In genomic region chr9:111298831-111299603, GRCh38 we compare ENCODE assay signal across 8 cellular contexts. TPM values are rescaled to one million over a fixed set of nuclear protein-coding genes. Genes with fewer than 3 reads are reported as not detected.
DNase-seq lines count a peak whose midpoint lies in the region; ATAC-seq and TF ChIP-seq lines count a peak whose summit lies in the region.

No MANE protein-coding gene starts in this region.

- no peaks in the 10 kb centered on the region for H3K4me1 Mint-ChIP-seq in activated T-cell treated with anti-CD3 and anti-CD28 coated beads, Interleukin-2, amount 50 U/mL, for 72 hours (ENCODE audit: low read depth)
- no peaks in the 10 kb centered on the region for H3K4me1 Mint-ChIP-seq in activated T-cell treated with anti-CD3 and anti-CD28 coated beads, Interleukin-2, amount 50 U/mL, for 24 hours (ENCODE audit: low read depth)

- no peak overlapping the region for H3K4me3 Mint-ChIP-seq in activated T-cell treated with anti-CD3 and anti-CD28 coated beads, Interleukin-2, amount 50 U/mL, for 72 hours
- H3K4me3 Mint-ChIP-seq in activated T-cell treated with anti-CD3 and anti-CD28 coated beads, Interleukin-2, amount 50 U/mL, for 24 hours, result no peak overlapping the region

- DNase-seq in activated T-cell treated with anti-CD3 and anti-CD28 coated beads, Interleukin-2, amount 50 U/mL, for 72 hours, result no peak
- DNase-seq in activated T-cell treated with anti-CD3 and anti-CD28 coated beads, Interleukin-2, amount 50 U/mL, for 24 hours, result no peak
- DNase-seq in SHP77 (lab: John Stamatoyannopoulos, UW) (peak; percentile 34 to 47), myocyte (ENCODE audit: low read depth) (peak; percentile 76)
- DNase-seq in stimulated activated naive CD8-positive, alpha-beta T cell treated with anti-CD3 and anti-CD28 coated beads, Interleukin-15, Interleukin-2, amounts not matched to agents 100 U/mL and 50 U/mL, for 24 hours, result no peak

- H3K9me3 Mint-ChIP-seq in activated T-cell treated with anti-CD3 and anti-CD28 coated beads, Interleukin-2, amount 50 U/mL, for 72 hours, result peaks cover 0 to 3% of the 10 kb centered on the region in 2 donors
- no peaks in the 10 kb centered on the region for H3K9me3 Mint-ChIP-seq in activated T-cell treated with anti-CD3 and anti-CD28 coated beads, Interleukin-2, amount 50 U/mL, for 24 hours

- no peak overlapping the region for H3K27ac Mint-ChIP-seq in activated T-cell treated with anti-CD3 and anti-CD28 coated beads, Interleukin-2, amount 50 U/mL, for 72 hours
- H3K27ac Mint-ChIP-seq in activated T-cell treated with anti-CD3 and anti-CD28 coated beads, Interleukin-2, amount 50 U/mL, for 24 hours, result no peak overlapping the region

- H3K36me3 Mint-ChIP-seq in activated T-cell treated with anti-CD3 and anti-CD28 coated beads, Interleukin-2, amount 50 U/mL, for 72 hours (ENCODE audit: insufficient read depth in 2 of 2), result no peaks in the 10 kb centered on the region
- H3K36me3 Mint-ChIP-seq in activated T-cell treated with anti-CD3 and anti-CD28 coated beads, Interleukin-2, amount 50 U/mL, for 24 hours (ENCODE audit: low read depth), result no peaks in the 10 kb centered on the region

- peak; percentile 73 for TF ChIP-seq CTCF in LNCAP (IDR thresholded peaks at IDR 0.05)

- ATAC-seq in activated T-cell treated with anti-CD3 and anti-CD28 coated beads, Interleukin-2, amount 50 U/mL, for 72 hours (replicated peaks in 1 of 2), result peak; percentile 39 to 41
- peak; percentile 73 for ATAC-seq in esophagus mucosa
- ATAC-seq in stimulated activated naive CD8-positive, alpha-beta T cell treated with anti-CD3 and anti-CD28 coated beads, Interleukin-15, Interleukin-2, amounts not matched to agents 100 U/mL and 50 U/mL, for 24 hours, result no peak
- ATAC-seq in HG02852 (IDR thresholded peaks at IDR 0.05; ENCODE audit: unreplicated experiment), result no peak

- H3K27me3 Mint-ChIP-seq in activated T-cell treated with anti-CD3 and anti-CD28 coated beads, Interleukin-2, amount 50 U/mL, for 72 hours (ENCODE audit: low read depth), result peaks cover 18% of the 10 kb centered on the region
- H3K27me3 Mint-ChIP-seq in activated T-cell treated with anti-CD3 and anti-CD28 coated beads, Interleukin-2, amount 50 U/mL, for 24 hours, result peaks cover 19% of the 10 kb centered on the region

RNA-seq across cellular contexts. Expression of gene OR2K2, which starts 31.0 kb away (rescaled TPM):
- total RNA-seq in activated T-cell treated with anti-CD3 and anti-CD28 coated beads, Interleukin-2, amount 50 U/mL, for 72 hours, result not detected
- total RNA-seq in esophagus mucosa (not detected), myocyte (0.19 TPM in 1 of 2 replicates, not detected in the other)
- polyA plus RNA-seq in myocyte (2012), result 0.08 TPM

Comparison
In these comparisons a context has a peak if more than half of its experiments do, and no peak if none do; other contexts are left out.
1. ATAC-seq: peak in activated T-cell treated with anti-CD3 and anti-CD28 coated beads, Interleukin-2, amount 50 U/mL, for 72 hours (2 of 2) and esophagus mucosa (single experiment); none in stimulated activated naive CD8-positive, alpha-beta T cell treated with anti-CD3 and anti-CD28 coated beads, Interleukin-15, Interleukin-2, amounts not matched to agents 100 U/mL and 50 U/mL, for 24 hours (single experiment) and HG02852 (single experiment).
2. DNase-seq: peak in SHP77 (2 of 2) and myocyte (single experiment); none in activated T-cell treated with anti-CD3 and anti-CD28 coated beads, Interleukin-2, amount 50 U/mL, for 72 hours (0 of 2), activated T-cell treated with anti-CD3 and anti-CD28 coated beads, Interleukin-2, amount 50 U/mL, for 24 hours (single experiment) and stimulated activated naive CD8-positive, alpha-beta T cell treated with anti-CD3 and anti-CD28 coated beads, Interleukin-15, Interleukin-2, amounts not matched to agents 100 U/mL and 50 U/mL, for 24 hours (single experiment).